In genomic region chr12:6091786-6092566, GRCh38 we compare ENCODE assay signal across 27 cellular contexts. TPM values are rescaled to one million over a fixed set of nuclear protein-coding genes. Genes with fewer than 3 reads are reported as not detected.
DNase-seq lines count a peak whose midpoint lies in the region; FAIRE-seq and TF ChIP-seq lines count a peak whose summit lies in the region.
"Had no signal": no experiment of that assay in that cellular context is flagged by ENCODE, and none has a peak within 500 bp of the region (broad histone marks: within the 10 kb centered on the region; RNA-seq: fewer than 3 reads in every experiment).

No MANE protein-coding gene starts in this region.

- H2AFZ ChIP-seq in H1 (ENCODE audit: low read length): no peak overlapping the region

- no peak for TF ChIP-seq RAD21 in H1 (IDR thresholded peaks at IDR 0.05 in 1 of 2, conservative IDR thresholded peaks at IDR 0.05 in 1 of 2; ENCODE audit: low read depth in 2 of 2, low read length in 2 of 2)

- H3K4me3 ChIP-seq in H1 (ENCODE audit: extremely low read depth in 1 of 4, insufficient read depth in 2 of 4, low read depth in 3 of 4, low read length in 4 of 4) (no peak overlapping the region), sigmoid colon (no peak overlapping the region)

- peaks cover 0 to 8% (median 2%) of the 10 kb centered on the region in 4 experiments; a peak in 5 of 7 replicates for H3K4me1 ChIP-seq in H1 (replicated peaks in 1 of 4; ENCODE audit: control insufficient read depth in 3 of 4, insufficient read depth in 4 of 4, low read length in 3 of 4)
- peaks cover 0 to 41% (median 19%) of the 10 kb centered on the region in 4 donors for H3K4me1 ChIP-seq in sigmoid colon

- H3K36me3 ChIP-seq in H1 (ENCODE audit: control insufficient read depth in 2 of 4, insufficient read depth in 4 of 4, low read length in 3 of 4): no peaks in the 10 kb centered on the region
- H3K36me3 ChIP-seq in sigmoid colon: no peaks in the 10 kb centered on the region

- H3K27me3 ChIP-seq in H1 (replicated peaks in 1 of 4; ENCODE audit: control insufficient read depth in 3 of 4, extremely low read depth in 1 of 4, insufficient read depth in 3 of 4, low read length in 3 of 4): peaks cover 0 to 3% (median 0%) of the 10 kb centered on the region in 4 experiments; a peak in 1 of 7 replicates
- no peaks in the 10 kb centered on the region for H3K27me3 ChIP-seq in sigmoid colon

- H3K14ac ChIP-seq in H1 (ENCODE audit: insufficient read length): no peak overlapping the region

- H2BK120ac ChIP-seq in H1 (replicated peaks; ENCODE audit: low read depth, low read length): no peak overlapping the region

- intact Hi-C loops in sigmoid colon (cut with DNase I): no loop called here

- WGBS in H1 (ENCODE audit: extremely low coverage in 1 of 2, insufficient coverage in 1 of 2, insufficient read length in 1 of 2, insufficient replicate concordance in 2 of 2, low coverage in 1 of 2, low lambda C conversion rate in 2 of 2, missing lambda C conversion rate in 1 of 2), 2 experiments: 92% methylated on average over 14 of the region's 14 CpGs; no CpG with 5 or more reads in 1 of the 2 experiments
- WGBS in sigmoid colon, 2 donors: 87 to 93% methylated on average over 14 of the region's 14 CpGs

- no peak overlapping the region for H3K23ac ChIP-seq in H1 (ENCODE audit: insufficient read length)

- no peak overlapping the region for H3K4me3 Mint-ChIP-seq in type B pancreatic cell
- H3K4me3 Mint-ChIP-seq: activated naive CD4-positive, alpha-beta T cell treated with anti-CD3 and anti-CD28 coated beads, Interleukin-2, amount 50 U/mL, for 24 hours; CD8-positive, alpha-beta T cell; mesothelial cell of epicardium; WTC11 had no signal

- peaks cover 1% of the 10 kb centered on the region for H3K36me3 Mint-ChIP-seq in type B pancreatic cell
- H3K36me3 Mint-ChIP-seq: activated naive CD4-positive, alpha-beta T cell treated with anti-CD3 and anti-CD28 coated beads, Interleukin-2, amount 50 U/mL, for 24 hours; CD8-positive, alpha-beta T cell; IgD-negative memory B cell; mesothelial cell of epicardium; naive thymus-derived CD4-positive, alpha-beta T cell had no signal

- H3K9me3 ChIP-seq in H1 (ENCODE audit: insufficient read depth in 2 of 2, low read depth in 1 of 2, low read length in 1 of 2) (peaks cover 0 to 2% of the 10 kb centered on the region in 2 experiments; a peak in 1 of 4 replicates), sigmoid colon (no peaks in the 10 kb centered on the region)

- H3K18ac ChIP-seq in H1 (ENCODE audit: extremely low read depth, low read length): no peak overlapping the region

- peaks cover 2% of the 10 kb centered on the region; the same call in 1 of the 2 replicates for H3K23me2 ChIP-seq in H1 (ENCODE audit: low read depth, low read length)

- no peak overlapping the region for H4K8ac ChIP-seq in H1 (ENCODE audit: extremely low read depth, insufficient read depth, low read length)

- H3K9me3 Mint-ChIP-seq in type B pancreatic cell: peaks cover 4% of the 10 kb centered on the region
- H3K9me3 Mint-ChIP-seq: activated naive CD4-positive, alpha-beta T cell treated with anti-CD3 and anti-CD28 coated beads, Interleukin-2, amount 50 U/mL, for 24 hours; CD8-positive, alpha-beta T cell; naive thymus-derived CD4-positive, alpha-beta T cell had no signal

- H3K27ac Mint-ChIP-seq in type B pancreatic cell: no peak overlapping the region
- H3K27ac Mint-ChIP-seq: CD8-positive, alpha-beta T cell; IgD-negative memory B cell; mesothelial cell of epicardium; WTC11 had no signal

- H3K27me3 Mint-ChIP-seq in type B pancreatic cell: peaks cover 5% of the 10 kb centered on the region

- no peaks in the 10 kb centered on the region for H4K20me1 ChIP-seq in H1 (replicated peaks in 1 of 2; ENCODE audit: control insufficient read depth in 1 of 2, insufficient read depth in 2 of 2, low read length in 2 of 2)

- POLR2A ChIA-PET in H1 (lab: Charles Lee; ENCODE audit: partially characterized antibody): no interaction called here

- H4K91ac ChIP-seq in H1 (replicated peaks; ENCODE audit: insufficient read length, low read length): no peak overlapping the region

- H2BK5ac ChIP-seq in H1 (ENCODE audit: low read depth, low read length): no peak overlapping the region

- H3K4me2 ChIP-seq in H1 (ENCODE audit: insufficient read depth in 1 of 2, low read depth in 2 of 2, low read length in 2 of 2): no peak overlapping the region

- TF ChIP-seq POLR2A in H1 (IDR thresholded peaks at IDR 0.05; ENCODE audit: control extremely low read depth in 1 of 2, low read depth in 2 of 2, low read length in 2 of 2): no peak
- no peak for TF ChIP-seq POLR2A in sigmoid colon (IDR thresholded peaks at IDR 0.05)

- no peak for TF ChIP-seq CTCF in H1 (IDR thresholded peaks at IDR 0.05; ENCODE audit: control extremely low read depth in 1 of 3, insufficient read depth in 1 of 3, low read depth in 1 of 3, low read length in 3 of 3)
- TF ChIP-seq CTCF in sigmoid colon (IDR thresholded peaks at IDR 0.05): no peak
- TF ChIP-seq CTCF in type B pancreatic cell (conservative IDR thresholded peaks at IDR 0.05): no peak

- no peak for FAIRE-seq in H1 (lab: Jason Lieb, UNC)

- H4K5ac ChIP-seq in H1 (ENCODE audit: insufficient read length, low read depth, low read length): no peak overlapping the region

- CTCF ChIA-PET in H1 (lab: Charles Lee; ENCODE audit: partially characterized antibody): interaction anchor here (0.9 to 1.9 kb wide), 2 partner anchors 7 to 20 kb away, joined by 3 to 9 read pairs; no protein-coding TSS in a partner anchor

- 0 out of 2 replicates have a peak overlapping the region, but pooled peaks have one; percentile 22 for H2BK12ac ChIP-seq in H1 (ENCODE audit: low read depth, low read length)

- H2BK20ac ChIP-seq in H1 (ENCODE audit: low read length): no peak overlapping the region

- no peak overlapping the region for H3K56ac ChIP-seq in H1 (replicated peaks; ENCODE audit: insufficient read length, low read depth, low read length)

- no peak overlapping the region for H2BK15ac ChIP-seq in H1 (ENCODE audit: low read length)

- peak; percentile 58 for DNase-seq in SIG-M5 treated with dmso at 0.1 percent for 504 hours (lab: John Stamatoyannopoulos, UW; ENCODE audit: unreplicated experiment)
- no peak for DNase-seq in SIG-M5 (lab: John Stamatoyannopoulos, UW)
- peak; percentile 81 for DNase-seq in MV-4-11 (lab: John Stamatoyannopoulos, UW)
- DNase-seq in H1 (ENCODE audit: low read depth in 1 of 2, low spot score in 2 of 2): no peak
- peak; percentile 55 for DNase-seq in sigmoid colon
- no peak for DNase-seq in NCI-H774 (lab: John Stamatoyannopoulos, UW)
- DNase-seq in type B pancreatic cell (ENCODE audit: extremely low spot score, unreplicated experiment): no peak
- DNase-seq in NCI-H1436 treated with DMSO at 0.1 percent for 48 hours (lab: John Stamatoyannopoulos, UW): no peak
- DNase-seq: 8988T; activated CD8-positive, alpha-beta memory T cell treated with anti-CD3 and anti-CD28 coated beads, Interleukin-2, amount 50 U/mL, for 4 hours; aorta; CD8-positive, alpha-beta T cell; central memory CD4-positive, alpha-beta T cell; DMS153; left colon; naive thymus-derived CD4-positive, alpha-beta T cell; NCI-H146; NCI-H2171 treated with DMSO at 0.1 percent for 48 hours; NCI-H69; stimulated activated CD4-positive, alpha-beta T cell treated with anti-CD3 and anti-CD28 coated beads, Interleukin-12 subunit alpha, Interleukin-12 subunit beta, amount 100 ng/mL, for 4 hours; stimulated activated CD4-positive, alpha-beta T cell treated with anti-CD3 and anti-CD28 coated beads, Interleukin-4, amount 100 ng/mL, for 4 hours; stimulated activated naive CD4-positive, alpha-beta T cell treated with Interleukin-2 at 50 U/mL for 16 hours; T1000 had no signal

- TF ChIP-seq EP300 in H1 (IDR thresholded peaks at IDR 0.05; ENCODE audit: borderline replicate concordance in 1 of 2, low read depth in 2 of 2, low read length in 2 of 2): no peak
- TF ChIP-seq EP300 in sigmoid colon (IDR thresholded peaks at IDR 0.05): no peak

- no peak overlapping the region for H2AK5ac ChIP-seq in H1 (ENCODE audit: low read depth, low read length)

- H3K9ac ChIP-seq in H1 (replicated peaks in 1 of 4; ENCODE audit: extremely low read depth in 1 of 4, low read depth in 3 of 4, low read length in 3 of 4): no peak overlapping the region

- H3K79me2 ChIP-seq in H1 (ENCODE audit: control insufficient read depth in 1 of 2, insufficient read depth in 2 of 2, low read length in 2 of 2): no peaks in the 10 kb centered on the region

- no peaks in the 10 kb centered on the region; the same call in 1 of the 2 replicates for H3K79me1 ChIP-seq in H1 (ENCODE audit: low read depth, low read length)

- peaks cover 13% of the 10 kb centered on the region for H3K4me1 Mint-ChIP-seq in type B pancreatic cell (ENCODE audit: unreplicated experiment)

- no peak overlapping the region for H3K4ac ChIP-seq in H1 (replicated peaks; ENCODE audit: insufficient read length, low read depth, low read length)

- H3K27ac ChIP-seq in H1 (ENCODE audit: low read depth, low read length) (no peak overlapping the region), sigmoid colon (peak overlapping the region in 1 of 4 donors; percentile 51)

TF ChIP-seq in H1, 55 proteins besides CTCF, POLR2A, EP300 and RAD21 (continues in another document):
- TF ChIP-seq POLR2AphosphoS5 (IDR thresholded peaks at IDR 0.05; ENCODE audit: low read depth, low read length) (no peak), CBX8 (IDR thresholded peaks at IDR 0.05; ENCODE audit: borderline replicate concordance, low read depth, low read length) (no peak), NANOG (IDR thresholded peaks at IDR 0.05; ENCODE audit: insufficient read depth, low read depth, low read length, poor library complexity, severe bottlenecking) (no peak), ASH2L (IDR thresholded peaks at IDR 0.05; ENCODE audit: low read length) (no peak), HDAC6 (IDR thresholded peaks at IDR 0.05; ENCODE audit: low read depth, low read length) (no peak), YY1 (IDR thresholded peaks at IDR 0.05; ENCODE audit: low read depth, low read length) (no peak), SAP30 (IDR thresholded peaks at IDR 0.05; ENCODE audit: insufficient read depth, insufficient replicate concordance, low read length) (no peak), MAFK (IDR thresholded peaks at IDR 0.05; ENCODE audit: low read depth, low read length) (no peak)

RNA-seq across cellular contexts. Expression of gene VWF, which starts 32.5 kb away (rescaled TPM):
- 0.60 and 0.63 TPM in 2 replicates for total RNA-seq in H1 (2021; fragmentation: NEBNext Ultra II Directional; extraction: Animal tissue kit (Norgen Biotek cat#: 25700))
- polyA plus RNA-seq in H1 (2011; rRNA removed): 0.39 and 0.67 TPM in 2 replicates
- 0.40 TPM for polyA plus RNA-seq in H1 (2011; cell fraction: cytosol; rRNA removed)
- polyA plus RNA-seq in H1 (2011; cell fraction: nucleus; rRNA removed): 1.1 TPM
- polyA plus RNA-seq in H1 (2012, experiment 1 of 2): 0.54 to 0.73 TPM (median 0.56 TPM) in 4 replicates
- 0.18 TPM for polyA plus RNA-seq in H1 (2012, experiment 2 of 2)
- 0.28 TPM for polyA plus RNA-seq in H1 (2013, experiment 1 of 2)
- polyA plus RNA-seq in H1 (2013, experiment 2 of 2): 0.17 TPM
- polyA minus RNA-seq in H1 (2011; rRNA and poly(A)+ RNA removed): 1.2 and 1.5 TPM in 2 replicates
- polyA minus RNA-seq in H1 (2011; cell fraction: cytosol; rRNA and poly(A)+ RNA removed): 0.37 TPM
- 1.7 TPM for polyA minus RNA-seq in H1 (2011; cell fraction: nucleus; rRNA and poly(A)+ RNA removed)
- 10 to 100 TPM; 36.7 to 98.0 (median 55.5) TPM for total RNA-seq in sigmoid colon
- 10 to 100 TPM in 1 of 3 donors, 1 to 10 TPM in 1, under 1 TPM in 1; 0.60 to 42.2 (median 1.2) TPM for polyA plus RNA-seq in sigmoid colon
- 0.70 and 1.3 TPM in 2 replicates for total RNA-seq in type B pancreatic cell (ENCODE audit: low replicate concordance)
- total RNA-seq: CD8-positive, alpha-beta T cell had no signal
- polyA plus RNA-seq: naive thymus-derived CD4-positive, alpha-beta T cell had no signal

Comparison
In these comparisons a context has a peak if more than half of its experiments do, and no peak if none do; other contexts are left out.
1. DNase-seq: peak in SIG-M5 treated with dmso at 0.1 percent for 504 hours (single experiment), MV-4-11 (single experiment) and sigmoid colon (single experiment); none in SIG-M5 (single experiment), H1 (0 of 2), NCI-H774 (single experiment), type B pancreatic cell (single experiment) and NCI-H1436 treated with DMSO at 0.1 percent for 48 hours (single experiment).
2. RNA of gene VWF, which starts 32.5 kb away (total RNA-seq): 36.7 to 98.0 TPM in sigmoid colon; 0.70 to 1.3 TPM in type B pancreatic cell and 0.60 to 0.63 TPM in H1; every median in the first group is over 10 times any median in the second.